8 cellular contexts compared by ENCODE assay signal in genomic region chr1:67749844-67750689, GRCh38.
DNase-seq lines count a peak whose midpoint lies in the region; ATAC-seq and TF ChIP-seq lines count a peak whose summit lies in the region.

No MANE protein-coding gene starts in this region.

- H3K27ac Mint-ChIP-seq in MCF 10A (ENCODE audit: low read depth, unreplicated experiment) (peak overlapping the region; percentile 89), type B pancreatic cell (peak overlapping the region; percentile 96)

- DNase-seq in GM03348 (ENCODE audit: low spot score): peak; percentile 71
- DNase-seq in MCF 10A (ENCODE audit: unreplicated experiment): peak; percentile 97
- DNase-seq in right lobe of liver: no peak
- DNase-seq in type B pancreatic cell (ENCODE audit: extremely low spot score, unreplicated experiment): no peak
- DNase-seq in GM10248 (ENCODE audit: extremely low spot score): no peak
- no peak for DNase-seq in NCI-H128 (lab: John Stamatoyannopoulos, UW; ENCODE audit: unreplicated experiment)

- TF ChIP-seq RAD21 in Ishikawa (IDR thresholded peaks at IDR 0.05; ENCODE audit: low read depth): no peak

- H3K27ac ChIP-seq in right lobe of liver: peak overlapping the region; percentile 24 to 78 (median 54)

- POLR2A ChIA-PET in MCF 10A (lab: Yijun Ruan, JAX) (interaction anchor here (0.6 to 20.8 kb wide), 25 partner anchors 9 to 639 kb away, joined by 3 to 446 read pairs (median 4); partner anchors contain the start of gene GADD45A), GM10248 (lab: Yijun Ruan, JAX) (no interaction called here)

- H3K4me3 ChIP-seq in right lobe of liver: no peak overlapping the region

- H3K4me1 ChIP-seq in right lobe of liver: peaks cover 0 to 27% (median 11%) of the 10 kb centered on the region in 4 donors

- TF ChIP-seq EP300 in Ishikawa (IDR thresholded peaks at IDR 0.05; ENCODE audit: borderline replicate concordance): 0 out of 2 replicates have a peak, but pooled peaks have one; percentile 10

- H3K9me3 Mint-ChIP-seq in MCF 10A (ENCODE audit: unreplicated experiment) (no peaks in the 10 kb centered on the region), type B pancreatic cell (no peaks in the 10 kb centered on the region)

- BruUV-seq in MCF 10A (replicated peaks; lab: Mats Ljungman, UMichigan): TSS peak; percentile 90

- CTCF ChIA-PET in MCF 10A (lab: Yijun Ruan, JAX) (interaction anchor here (0.7 to 12.4 kb wide), 6 partner anchors 10 to 214 kb away, joined by 3 to 386 read pairs (median 4); no protein-coding TSS in a partner anchor), GM10248 (lab: Yijun Ruan, JAX) (interaction anchor here (2.4 to 8.5 kb wide), 3 partner anchors 10 to 16 kb away, joined by 10 to 67 read pairs (median 62); no protein-coding TSS in a partner anchor)

- no peaks in the 10 kb centered on the region for H3K27me3 ChIP-seq in right lobe of liver

- H3K4me1 Mint-ChIP-seq in MCF 10A (ENCODE audit: insufficient read depth, unreplicated experiment): peaks cover 71% of the 10 kb centered on the region
- H3K4me1 Mint-ChIP-seq in type B pancreatic cell (ENCODE audit: unreplicated experiment): peaks cover 63% of the 10 kb centered on the region

- H3K4me3 Mint-ChIP-seq in MCF 10A (ENCODE audit: unreplicated experiment) (peak overlapping the region; percentile 65), type B pancreatic cell (peak overlapping the region; percentile 65)

- H3K36me3 ChIP-seq in right lobe of liver: no peaks in the 10 kb centered on the region

- H3K9me3 ChIP-seq in right lobe of liver: no peaks in the 10 kb centered on the region

- TF ChIP-seq CTCF in MCF 10A (IDR thresholded peaks at IDR 0.05; ENCODE audit: unreplicated experiment) (no peak), right lobe of liver (IDR thresholded peaks at IDR 0.05) (no peak), type B pancreatic cell (conservative IDR thresholded peaks at IDR 0.05) (no peak), GM10248 (IDR thresholded peaks at IDR 0.05; ENCODE audit: control extremely low read depth, extremely low read depth, low read depth, missing control alignments) (no peak)

- ATAC-seq in right lobe of liver (peak; percentile 15 to 67 (median 32)), HG03175 (IDR thresholded peaks at IDR 0.05; ENCODE audit: unreplicated experiment) (no peak)

- intact Hi-C loops in MCF 10A (cut with micrococcal nuclease): loop anchor here (1.0 to 2.0 kb wide), 4 partner anchors 14 to 64 kb away; no protein-coding TSS in a partner anchor
- intact Hi-C loops in right lobe of liver (cut with DNase I): loop anchor here in 1 of 2 donors (10.0 kb wide), 2 partner anchors 175 to 215 kb away; no protein-coding TSS in a partner anchor

- 43% methylated on average over 5 of the region's 8 CpGs for WGBS in right lobe of liver (ENCODE audit: insufficient coverage, low coverage, low lambda C conversion rate, missing lambda C conversion rate)

- TF ChIP-seq POLR2A in right lobe of liver (IDR thresholded peaks at IDR 0.05): peak; percentile 48

- H3K27me3 Mint-ChIP-seq in MCF 10A (ENCODE audit: insufficient read depth, unreplicated experiment) (no peaks in the 10 kb centered on the region), type B pancreatic cell (no peaks in the 10 kb centered on the region)

- H3K36me3 Mint-ChIP-seq in MCF 10A (ENCODE audit: insufficient read depth, unreplicated experiment): peaks cover 19% of the 10 kb centered on the region
- peaks cover 2% of the 10 kb centered on the region for H3K36me3 Mint-ChIP-seq in type B pancreatic cell

TF ChIP-seq in Ishikawa, 13 proteins besides CTCF, POLR2A, EP300 and RAD21:
- TF ChIP-seq NFIC (IDR thresholded peaks at IDR 0.05): no peak; the same call in 1 of the 2 replicates
- TF ChIP-seq TCF12 (IDR thresholded peaks at IDR 0.05; ENCODE audit: low read depth): peak; percentile 9
- TF ChIP-seq, protein P1, sequence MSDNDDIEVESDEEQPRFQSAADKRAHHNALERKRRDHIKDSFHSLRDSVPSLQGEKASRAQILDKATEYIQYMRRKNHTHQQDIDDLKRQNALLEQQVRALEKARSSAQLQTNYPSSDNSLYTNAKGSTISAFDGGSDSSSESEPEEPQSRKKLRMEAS (IDR thresholded peaks at IDR 0.05): peak; percentile 90
- TF ChIP-seq, protein P2, sequence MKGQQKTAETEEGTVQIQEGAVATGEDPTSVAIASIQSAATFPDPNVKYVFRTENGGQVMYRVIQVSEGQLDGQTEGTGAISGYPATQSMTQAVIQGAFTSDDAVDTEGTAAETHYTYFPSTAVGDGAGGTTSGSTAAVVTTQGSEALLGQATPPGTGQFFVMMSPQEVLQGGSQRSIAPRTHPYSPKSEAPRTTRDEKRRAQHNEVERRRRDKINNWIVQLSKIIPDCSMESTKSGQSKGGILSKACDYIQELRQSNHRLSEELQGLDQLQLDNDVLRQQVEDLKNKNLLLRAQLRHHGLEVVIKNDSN (IDR thresholded peaks at IDR 0.05): peak; percentile 83

Comparison
In these comparisons a context has a peak if more than half of its experiments do, and no peak if none do; other contexts are left out.
1. DNase-seq: peak in GM03348 (single experiment) and MCF 10A (single experiment); none in right lobe of liver (0 of 3), type B pancreatic cell (single experiment), GM10248 (single experiment) and NCI-H128 (single experiment).